ENCODE assay signal across 30 cellular contexts in genomic region chr5:170464280-170465127, GRCh38. TPM values are rescaled to one million over a fixed set of nuclear protein-coding genes. Genes with fewer than 3 reads are reported as not detected.
DNase-seq lines count a peak whose midpoint lies in the region; ATAC-seq, FAIRE-seq and TF ChIP-seq lines count a peak whose summit lies in the region.
"Had no signal": no experiment of that assay in that cellular context is flagged by ENCODE, and none has a peak within 500 bp of the region (broad histone marks: within the 10 kb centered on the region; RNA-seq: fewer than 3 reads in every experiment).

No MANE protein-coding gene starts in this region.

- no peak overlapping the region for H3K27ac ChIP-seq in BLaER1 treated with 17β-estradiol and CSF1 and Interleukin-3, amounts not matched to agents 10 nM and 100 nM
- no peak overlapping the region for H3K27ac ChIP-seq in GM12878 (ENCODE audit: control insufficient read depth, insufficient read depth)
- no peak overlapping the region for H3K27ac ChIP-seq in RWPE1
- H3K27ac ChIP-seq: KMS-11, Peyer's patch had no signal

- H3K9me3 Mint-ChIP-seq in osteocyte (ENCODE audit: unreplicated experiment): peaks cover 11% of the 10 kb centered on the region

- H3K4me3 ChIP-seq in BLaER1 treated with 17β-estradiol and CSF1 and Interleukin-3, amounts not matched to agents 10 nM and 100 nM: no peak overlapping the region
- H3K4me3 ChIP-seq in GM12878: no peak overlapping the region
- H3K4me3 ChIP-seq: Peyer's patch had no signal

- H3K27me3 Mint-ChIP-seq in osteocyte (ENCODE audit: unreplicated experiment): peaks cover 26% of the 10 kb centered on the region

- POLR2A ChIA-PET in GM12878 (lab: Charles Lee) (no interaction called here), RWPE1 (lab: Yijun Ruan, JAX; ENCODE audit: low non-redundant PET) (no interaction called here)

- no peaks in the 10 kb centered on the region; a peak in 1 of 22 replicates for H4K20me1 ChIP-seq in BLaER1 treated with 17β-estradiol and CSF1 and Interleukin-3, amounts not matched to agents 10 nM and 100 nM
- H4K20me1 ChIP-seq in GM12878 (ENCODE audit: control insufficient read depth, insufficient read depth): no peaks in the 10 kb centered on the region

- peak overlapping the region in 10 of 11 experiments; percentile 10 to 53 (median 36); a peak in 19 of 22 replicates for H3K4me2 ChIP-seq in BLaER1 treated with 17β-estradiol and CSF1 and Interleukin-3, amounts not matched to agents 10 nM and 100 nM
- no peak overlapping the region for H3K4me2 ChIP-seq in GM12878 (ENCODE audit: control insufficient read depth, insufficient read depth)
- H3K4me2 ChIP-seq: KMS-11, SK-N-SH had no signal

- TF ChIP-seq EP300 in GM12878 (IDR thresholded peaks at IDR 0.05; ENCODE audit: borderline replicate concordance in 1 of 2, control insufficient read depth in 1 of 2, low read depth in 2 of 2, low read length in 2 of 2): no peak

- ATAC-seq in GM12878 (no peak), GM19452 (IDR thresholded peaks at IDR 0.05; ENCODE audit: unreplicated experiment) (no peak)

- H3K27me3 ChIP-seq in BLaER1 treated with 17β-estradiol and CSF1 and Interleukin-3, amounts not matched to agents 10 nM and 100 nM: no peaks in the 10 kb centered on the region
- no peaks in the 10 kb centered on the region; a peak in 1 of 4 replicates for H3K27me3 ChIP-seq in GM12878 (replicated peaks in 1 of 2; ENCODE audit: control insufficient read depth in 2 of 2, insufficient read depth in 2 of 2, low read length in 1 of 2)
- H3K27me3 ChIP-seq: Peyer's patch had no signal

- TF ChIP-seq POLR2A in GM12878 (IDR thresholded peaks at IDR 0.05; ENCODE audit: low read depth, low read length): no peak

- no peak overlapping the region for H3K4me3 Mint-ChIP-seq in osteocyte (ENCODE audit: unreplicated experiment)
- H3K4me3 Mint-ChIP-seq: CD14-positive monocyte; CD8-positive, alpha-beta memory T cell had no signal

- CTCF ChIA-PET in GM12878 (lab: Yijun Ruan, JAX) (interaction anchor here (1.3 kb wide), 1 partner anchor 38 kb away, joined by 3 read pairs; no protein-coding TSS in a partner anchor), RWPE1 (lab: Yijun Ruan, JAX) (interaction anchor here (0.7 to 1.0 kb wide), 2 partner anchors 29 to 527 kb away, joined by 3 to 4 read pairs; no protein-coding TSS in a partner anchor)

- no peak overlapping the region for H3K9ac ChIP-seq in BLaER1 treated with 17β-estradiol and CSF1 and Interleukin-3, amounts not matched to agents 10 nM and 100 nM
- no peak overlapping the region for H3K9ac ChIP-seq in GM12878 (ENCODE audit: control insufficient read depth, insufficient read depth, low read length)
- H3K9ac ChIP-seq: KMS-11, SK-N-SH had no signal

- BruUV-seq in GM12878 (replicated peaks; lab: Mats Ljungman, UMichigan): no TSS peak

- H3K27ac Mint-ChIP-seq in osteocyte (ENCODE audit: unreplicated experiment): no peak overlapping the region
- H3K27ac Mint-ChIP-seq: CD14-positive monocyte; CD8-positive, alpha-beta memory T cell had no signal

- no peak for TF ChIP-seq RAD21 in GM12878 (IDR thresholded peaks at IDR 0.05; ENCODE audit: insufficient read depth, low read depth, low read length)

- no peaks in the 10 kb centered on the region for H3K36me3 Mint-ChIP-seq in osteocyte (ENCODE audit: unreplicated experiment)
- H3K36me3 Mint-ChIP-seq: CD14-positive monocyte; CD8-positive, alpha-beta memory T cell had no signal

- intact Hi-C loops in GM12878 (cut with micrococcal nuclease; ENCODE audit: unreplicated experiment): no loop called here

- H3K79me2 ChIP-seq in GM12878 (ENCODE audit: control insufficient read depth, insufficient read depth, low read length): no peaks in the 10 kb centered on the region

- WGBS in GM12878 (ENCODE audit: insufficient coverage, insufficient replicate concordance, low lambda C conversion rate, missing lambda C conversion rate): 13% methylated on average over 10 of the region's 10 CpGs

- SMC1A ChIA-PET in GM12878 (lab: Charles Lee; ENCODE audit: uncharacterized antibody, unreplicated experiment): no interaction called here

- H3K4me1 Mint-ChIP-seq in osteocyte (ENCODE audit: unreplicated experiment): no peaks in the 10 kb centered on the region
- H3K4me1 Mint-ChIP-seq: CD8-positive, alpha-beta memory T cell had no signal

- no peak for DNase-seq in HTR-8/SVneo (ENCODE audit: insufficient read length, low spot score)
- DNase-seq in GM12878 (ENCODE audit: low read depth, low spot score): no peak
- DNase-seq in osteocyte (ENCODE audit: extremely low spot score, unreplicated experiment): peak; percentile 42
- DNase-seq in RWPE1 (ENCODE audit: low spot score): no peak
- DNase-seq in central memory CD4-positive, alpha-beta T cell: no peak
- DNase-seq: CD8-positive, alpha-beta memory T cell; DMS 273 treated with DMSO at 0.1 percent for 48 hours; DMS79; EL; GDM1; NCI-H1092; NCI-H1417 treated with DMSO at 0.1 percent for 48 hours; NCI-H1694 treated with DMSO at 0.1 percent for 48 hours; NCI-H2081; NCI-H2171; NCI-H226; NCI-H510A; NCI-H69; OCI-M1; Peyer's patch; SK-N-SH; SW 1271 had no signal

- peaks cover 8 to 46% (median 23%) of the 10 kb centered on the region in 10 experiments for H3K4me1 ChIP-seq in BLaER1 treated with 17β-estradiol and CSF1 and Interleukin-3, amounts not matched to agents 10 nM and 100 nM
- no peaks in the 10 kb centered on the region for H3K4me1 ChIP-seq in GM12878 (ENCODE audit: control insufficient read depth, insufficient read depth, low read length)
- H3K4me1 ChIP-seq: Peyer's patch had no signal

- no peak overlapping the region for H2AFZ ChIP-seq in GM12878 (ENCODE audit: control insufficient read depth, low read depth, low read length)

- RAD21 ChIA-PET in GM12878 (lab: Charles Lee; ENCODE audit: unreplicated experiment): no interaction called here

- peak; percentile 9 for FAIRE-seq in HTR-8/SVneo (lab: Jason Lieb, UNC)
- FAIRE-seq in GM12878 (lab: Jason Lieb, UNC): no peak
- FAIRE-seq: GM12892, GM19239, H54 had no signal

- in situ Hi-C loops in GM12878 (cut with MboI): no loop called here

- H3K9me3 ChIP-seq in BLaER1 treated with 17β-estradiol and CSF1 and Interleukin-3, amounts not matched to agents 10 nM and 100 nM (replicated peaks in 1 of 11): peaks cover 7 to 20% (median 16%) of the 10 kb centered on the region in 11 experiments; a peak in 15 of 22 replicates
- H3K9me3 ChIP-seq in GM12878 (replicated peaks; ENCODE audit: control insufficient read depth, insufficient read depth, low read length): no peaks in the 10 kb centered on the region
- H3K9me3 ChIP-seq: Peyer's patch, SK-N-SH had no signal

- TF ChIP-seq CTCF in GM12878 (IDR thresholded peaks at IDR 0.05 in 2 of 3, conservative IDR thresholded peaks at IDR 0.05 in 1 of 3; ENCODE audit: control insufficient read depth in 2 of 3, extremely low read depth in 1 of 3, insufficient read depth in 1 of 3, low read depth in 3 of 3, low read length in 3 of 3): no peak
- no peak for TF ChIP-seq CTCF in osteocyte (IDR thresholded peaks at IDR 0.05)
- TF ChIP-seq CTCF in RWPE1 (conservative IDR thresholded peaks at IDR 0.05; ENCODE audit: low read depth): no peak

- no peaks in the 10 kb centered on the region for H3K36me3 ChIP-seq in BLaER1 treated with 17β-estradiol and CSF1 and Interleukin-3, amounts not matched to agents 10 nM and 100 nM
- no peaks in the 10 kb centered on the region for H3K36me3 ChIP-seq in GM12878 (ENCODE audit: control insufficient read depth in 2 of 2, insufficient read depth in 2 of 2, low read length in 1 of 2)
- H3K36me3 ChIP-seq: Peyer's patch had no signal

TF ChIP-seq in GM12878, 131 proteins besides CTCF, POLR2A, EP300 and RAD21:
- TF ChIP-seq SIX5 (IDR thresholded peaks at IDR 0.05; ENCODE audit: low read depth, low read length, severe bottlenecking) (no peak), SPI1 (IDR thresholded peaks at IDR 0.05; ENCODE audit: borderline replicate concordance, insufficient read depth, low read depth, low read length) (peak; percentile 40; the same call in 1 of the 2 replicates), RUNX3 (IDR thresholded peaks at IDR 0.05; ENCODE audit: low read length) (0 out of 2 replicates have a peak, but pooled peaks have one; percentile 15)

RNA-seq across cellular contexts. Expression of gene KCNIP1, which starts 39.3 kb away (rescaled TPM):
- total RNA-seq in GM12878 (2013; cell fraction: nucleolus; rRNA removed): not detected in 2 replicates
- total RNA-seq in GM12878 (2014; rRNA removed) (not detected in 2 replicates), GM12878 (2014; rRNA removed; fragmentation: Illumina TruSeq; extraction: Trizol) (not detected in 2 replicates), GM12878 (2021) (not detected in 2 replicates), osteocyte (12.6 and 13.3 TPM in 2 replicates)
- not detected for polyA plus RNA-seq in GM12878 (2011; ENCODE audit: low read depth)
- polyA plus RNA-seq in GM12878 (2011; rRNA removed) (not detected in 2 replicates), GM12878 (2014; fragmentation: Illumina TruSeq; extraction: Trizol) (not detected in 2 replicates), GM12878 (2014; fragmentation: Nextera tagmentation; extraction: Ambion mirVana) (not detected), GM12878 (2014; rRNA removed) (not detected in 2 replicates), GM12878 (2016; fragmentation: Nextera tagmentation; extraction: Ambion mirVana) (not detected)
- polyA plus RNA-seq in GM12878 (2011; cell fraction: cytosol; rRNA removed): not detected in 2 replicates
- polyA plus RNA-seq in GM12878 (2011; cell fraction: nucleus; rRNA removed): not detected in 2 replicates
- not detected in 2 replicates for polyA plus RNA-seq in GM12878 (2012)
- polyA minus RNA-seq in GM12878 (2011; rRNA and poly(A)+ RNA removed): not detected in 2 replicates
- polyA minus RNA-seq in GM12878 (2011; cell fraction: cytosol; rRNA and poly(A)+ RNA removed): not detected in 2 replicates
- not detected in 2 replicates for polyA minus RNA-seq in GM12878 (2011; cell fraction: nucleus; rRNA and poly(A)+ RNA removed)
- total RNA-seq: CD8-positive, alpha-beta memory T cell; HT1080; Peyer's patch had no signal
- polyA plus RNA-seq: CD14-positive monocyte; CD8-positive, alpha-beta memory T cell had no signal

Comparison
In these comparisons a context has a peak if more than half of its experiments do, and no peak if none do; other contexts are left out.
1. RNA of gene KCNIP1, which starts 39.3 kb away (total RNA-seq): 12.6 to 13.3 TPM in osteocyte; not detected in GM12878; every median in the first group is over 10 times any median in the second.